Comparison of ENCODE assay signal across 1 cellular context in the genomic region with DNA sequence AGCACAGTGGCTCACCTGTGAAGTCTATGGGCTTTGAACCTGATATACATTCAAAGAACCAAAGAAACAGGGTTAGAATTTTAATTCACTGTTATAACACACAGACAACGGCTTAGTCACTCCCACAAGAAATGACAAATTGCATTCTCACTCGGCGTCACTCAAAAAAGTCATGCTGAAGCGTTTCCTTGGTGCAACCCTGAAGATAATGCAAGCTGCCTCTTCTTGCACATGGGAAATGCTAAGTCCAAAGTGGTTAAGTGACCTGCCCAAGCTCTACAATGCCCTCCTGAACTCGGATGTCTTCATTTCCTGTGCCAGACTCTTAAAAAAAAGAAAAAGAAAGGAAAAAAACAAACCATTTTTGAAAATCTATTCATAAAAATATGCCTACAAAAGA.
TF ChIP-seq lines count a peak whose summit lies in the region.

No MANE protein-coding gene starts in this region.

TF ChIP-seq in A549, 52 proteins besides CTCF, POLR2A, EP300 and RAD21 (continued from another document):
- TF ChIP-seq, protein P1, sequence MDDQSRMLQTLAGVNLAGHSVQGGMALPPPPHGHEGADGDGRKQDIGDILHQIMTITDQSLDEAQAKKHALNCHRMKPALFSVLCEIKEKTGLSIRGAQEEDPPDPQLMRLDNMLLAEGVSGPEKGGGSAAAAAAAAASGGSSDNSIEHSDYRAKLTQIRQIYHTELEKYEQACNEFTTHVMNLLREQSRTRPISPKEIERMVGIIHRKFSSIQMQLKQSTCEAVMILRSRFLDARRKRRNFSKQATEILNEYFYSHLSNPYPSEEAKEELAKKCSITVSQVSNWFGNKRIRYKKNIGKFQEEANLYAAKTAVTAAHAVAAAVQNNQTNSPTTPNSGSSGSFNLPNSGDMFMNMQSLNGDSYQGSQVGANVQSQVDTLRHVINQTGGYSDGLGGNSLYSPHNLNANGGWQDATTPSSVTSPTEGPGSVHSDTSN (IDR thresholded peaks at IDR 0.05), result no peak
- TF ChIP-seq ZC3H11A (IDR thresholded peaks at IDR 0.05) (no peak), HOXB5 (CRISPR knock-in tag; IDR thresholded peaks at IDR 0.05) (no peak; the same call in 1 of the 2 replicates)
TF ChIP-seq in A549: peak in this region for 0.
